ENCODE assay signal across 8 cellular contexts in genomic region chr5:115545065-115545882, GRCh38. TPM values are rescaled to one million over a fixed set of nuclear protein-coding genes. Genes with fewer than 3 reads are reported as not detected.
DNase-seq lines count a peak whose midpoint lies in the region; ATAC-seq and TF ChIP-seq lines count a peak whose summit lies in the region.

No MANE protein-coding gene starts in this region.

- no peak overlapping the region for H3K9ac ChIP-seq in fibroblast of lung (ENCODE audit: insufficient read depth, low read length)

- H3K27ac Mint-ChIP-seq in T-helper 2 cell treated with Interferon-gamma antibody and Interleukin-4, amounts not matched to agents 5 μg/mL and 100 μg/mL, for 36 hours: peak overlapping the region; percentile 100

- peaks cover 44% of the 10 kb centered on the region for H3K36me3 Mint-ChIP-seq in T-helper 2 cell treated with Interferon-gamma antibody and Interleukin-4, amounts not matched to agents 5 μg/mL and 100 μg/mL, for 36 hours (ENCODE audit: low read depth)

- H3K27me3 ChIP-seq in RWPE2 (ENCODE audit: insufficient read depth, poor library complexity, severe bottlenecking) (no peaks in the 10 kb centered on the region), fibroblast of lung (ENCODE audit: control insufficient read depth, insufficient read depth, low read length) (no peaks in the 10 kb centered on the region)

- peak overlapping the region; percentile 71 for H2AFZ ChIP-seq in fibroblast of lung (ENCODE audit: low read length)

- H3K36me3 ChIP-seq in RWPE2 (ENCODE audit: low read depth): peaks cover 31% of the 10 kb centered on the region
- peaks cover 6% of the 10 kb centered on the region for H3K36me3 ChIP-seq in fibroblast of lung (ENCODE audit: control insufficient read depth, insufficient read depth, low read length)

- H3K27me3 Mint-ChIP-seq in T-helper 2 cell treated with Interferon-gamma antibody and Interleukin-4, amounts not matched to agents 5 μg/mL and 100 μg/mL, for 36 hours (ENCODE audit: low read depth): peaks cover 4% of the 10 kb centered on the region

- H4K20me1 ChIP-seq in fibroblast of lung (ENCODE audit: control insufficient read depth, extremely low read depth, insufficient read depth, low read length): peaks cover 2% of the 10 kb centered on the region

- peaks cover 26% of the 10 kb centered on the region for H3K4me1 Mint-ChIP-seq in T-helper 2 cell treated with Interferon-gamma antibody and Interleukin-4, amounts not matched to agents 5 μg/mL and 100 μg/mL, for 36 hours (ENCODE audit: low read depth)

- TF ChIP-seq POLR2A in GM18505 (IDR thresholded peaks at IDR 0.05; ENCODE audit: borderline replicate concordance, extremely low read depth, insufficient read depth, insufficient read length): no peak

- peak overlapping the region; percentile 66 for H3K4me2 ChIP-seq in fibroblast of lung (ENCODE audit: extremely low read depth, insufficient read depth, low read length)

- H3K4me1 ChIP-seq in RWPE2 (ENCODE audit: insufficient read depth, poor library complexity, severe bottlenecking) (peaks cover 18% of the 10 kb centered on the region), fibroblast of lung (ENCODE audit: control insufficient read depth, extremely low read depth, insufficient read depth, low read length) (no peaks in the 10 kb centered on the region)

- peaks cover 7% of the 10 kb centered on the region for H3K9me3 ChIP-seq in RWPE2 (ENCODE audit: severe bottlenecking)
- no peaks in the 10 kb centered on the region for H3K9me3 ChIP-seq in fibroblast of lung (ENCODE audit: control insufficient read depth, insufficient read depth, low read depth, low read length)

- peak overlapping the region; percentile 73 for H3K27ac ChIP-seq in RWPE2 (ENCODE audit: poor library complexity, severe bottlenecking)
- peak overlapping the region; percentile 60 for H3K27ac ChIP-seq in fibroblast of lung (ENCODE audit: insufficient read depth, low read length)
- peak overlapping the region in 18 of 21 experiments; percentile 28 to 99 (median 71) for H3K27ac ChIP-seq in skin epidermis

- H3K4me3 ChIP-seq in RWPE2 (ENCODE audit: severe bottlenecking) (peak overlapping the region; percentile 22), fibroblast of lung (replicated peaks in 1 of 4; ENCODE audit: control extremely low read depth in 1 of 4, insufficient read depth in 1 of 4, low read depth in 3 of 4, low read length in 4 of 4) (peak overlapping the region in 2 of 4 experiments; percentile 4 to 39), skin epidermis (peak overlapping the region in 4 of 7 experiments; percentile 62 to 96 (median 87))

- H3K4me3 Mint-ChIP-seq in T-helper 2 cell treated with Interferon-gamma antibody and Interleukin-4, amounts not matched to agents 5 μg/mL and 100 μg/mL, for 36 hours: peak overlapping the region; percentile 98

- no peak for DNase-seq in T-helper 2 cell treated with Interferon-gamma antibody and Interleukin-4, amounts not matched to agents 5 μg/mL and 100 μg/mL, for 36 hours (ENCODE audit: low spot score)
- DNase-seq in T-helper 2 cell (no peak), RWPE2 (ENCODE audit: low spot score) (no peak), fibroblast of lung (ENCODE audit: low read depth in 2 of 2) (no peak), GDM1 (lab: John Stamatoyannopoulos, UW) (no peak)

- no peak for TF ChIP-seq CTCF in RWPE2 (IDR thresholded peaks at IDR 0.05; ENCODE audit: poor library complexity, severe bottlenecking)
- TF ChIP-seq CTCF in fibroblast of lung (conservative IDR thresholded peaks at IDR 0.05 in 1 of 2, IDR thresholded peaks at IDR 0.05 in 1 of 2; ENCODE audit: low read depth in 1 of 2, low read length in 2 of 2): no peak

- ATAC-seq in RWPE2 (ENCODE audit: low read depth) (no peak), GM18505 (IDR thresholded peaks at IDR 0.05; ENCODE audit: unreplicated experiment) (no peak), HG03280 (IDR thresholded peaks at IDR 0.05; ENCODE audit: unreplicated experiment) (no peak)

- peaks cover 16% of the 10 kb centered on the region for H3K9me3 Mint-ChIP-seq in T-helper 2 cell treated with Interferon-gamma antibody and Interleukin-4, amounts not matched to agents 5 μg/mL and 100 μg/mL, for 36 hours

- H3K79me2 ChIP-seq in fibroblast of lung (ENCODE audit: control insufficient read depth, insufficient read depth, low read length): peaks cover 42% of the 10 kb centered on the region

RNA-seq across cellular contexts. Expression of gene FEM1C, which starts 0.7 kb away (rescaled TPM):
- 20.3 and 53.2 TPM in 2 replicates for total RNA-seq in fibroblast of lung
- 26.4 and 27.2 TPM in 2 replicates for polyA plus RNA-seq in fibroblast of lung
- 16.3 and 16.6 TPM in 2 replicates for polyA plus RNA-seq in fibroblast of lung (2012)
- polyA minus RNA-seq in fibroblast of lung (ENCODE audit: low replicate concordance): 6.1 and 11.7 TPM in 2 replicates

RNA-seq across cellular contexts. Expression of gene TICAM2, which starts 57.0 kb away (rescaled TPM):
- total RNA-seq in fibroblast of lung: 4.1 and 8.8 TPM in 2 replicates
- 8.1 and 10.3 TPM in 2 replicates for polyA plus RNA-seq in fibroblast of lung
- 10.1 and 10.4 TPM in 2 replicates for polyA plus RNA-seq in fibroblast of lung (2012)
- polyA minus RNA-seq in fibroblast of lung (ENCODE audit: low replicate concordance): 0.08 and 0.19 TPM in 2 replicates
